ENCODE assay signal across 11 cellular contexts in genomic region chr2:133884739-133885381, GRCh38.
DNase-seq lines count a peak whose midpoint lies in the region; ATAC-seq, FAIRE-seq and TF ChIP-seq lines count a peak whose summit lies in the region.
"Had no signal": no experiment of that assay in that cellular context is flagged by ENCODE, and none has a peak within 500 bp of the region (broad histone marks: within the 10 kb centered on the region; RNA-seq: fewer than 3 reads in every experiment).

No MANE protein-coding gene starts in this region.

- no peak overlapping the region for H3K18ac ChIP-seq in H1 (ENCODE audit: extremely low read depth, low read length)

- no peak overlapping the region for H3K27ac Mint-ChIP-seq in MCF 10A (ENCODE audit: low read depth, unreplicated experiment)

- no peak overlapping the region for H4K5ac ChIP-seq in H1 (ENCODE audit: insufficient read length, low read depth, low read length)

- no peak overlapping the region for H2BK20ac ChIP-seq in H1 (ENCODE audit: low read length)

- no peaks in the 10 kb centered on the region for H3K36me3 Mint-ChIP-seq in MCF 10A (ENCODE audit: insufficient read depth, unreplicated experiment)

- H3K23ac ChIP-seq in H1 (ENCODE audit: insufficient read length) = no peak overlapping the region

- no peak for FAIRE-seq in H1 (lab: Jason Lieb, UNC)

- H3K79me2 ChIP-seq in H1 (ENCODE audit: control insufficient read depth in 1 of 2, insufficient read depth in 2 of 2, low read length in 2 of 2) = no peaks in the 10 kb centered on the region

- H3K27me3 ChIP-seq in breast epithelium (no peaks in the 10 kb centered on the region), H1 (replicated peaks in 1 of 4; ENCODE audit: control insufficient read depth in 3 of 4, extremely low read depth in 1 of 4, insufficient read depth in 3 of 4, low read length in 3 of 4) (no peaks in the 10 kb centered on the region)

- no peak overlapping the region for H3K56ac ChIP-seq in H1 (replicated peaks; ENCODE audit: insufficient read length, low read depth, low read length)

- WGBS in H1 (ENCODE audit: extremely low coverage in 1 of 2, insufficient coverage in 1 of 2, insufficient read length in 1 of 2, insufficient replicate concordance in 2 of 2, low coverage in 1 of 2, low lambda C conversion rate in 2 of 2, missing lambda C conversion rate in 1 of 2), 2 experiments = 87% methylated on average over 1 of the region's 2 CpGs; no CpG with 5 or more reads in 1 of the 2 experiments

- no peaks in the 10 kb centered on the region for H3K23me2 ChIP-seq in H1 (ENCODE audit: low read depth, low read length)

- H3K9me3 ChIP-seq in breast epithelium = no peaks in the 10 kb centered on the region
- H3K9me3 ChIP-seq in H1 (ENCODE audit: insufficient read depth in 2 of 2, low read depth in 1 of 2, low read length in 1 of 2) = no peaks in the 10 kb centered on the region
- H3K9me3 ChIP-seq: gastroesophageal sphincter had no signal

- TF ChIP-seq EP300 in H1 (IDR thresholded peaks at IDR 0.05; ENCODE audit: borderline replicate concordance in 1 of 2, low read depth in 2 of 2, low read length in 2 of 2) = no peak

- no peak overlapping the region for H4K91ac ChIP-seq in H1 (replicated peaks; ENCODE audit: insufficient read length, low read length)

- H3K4ac ChIP-seq in H1 (replicated peaks; ENCODE audit: insufficient read length, low read depth, low read length) = no peak overlapping the region

- H3K4me1 Mint-ChIP-seq in MCF 10A (ENCODE audit: insufficient read depth, unreplicated experiment) = peaks cover 7% of the 10 kb centered on the region

- no TSS peak for BruUV-seq in MCF 10A (replicated peaks; lab: Mats Ljungman, UMichigan)

- H4K20me1 ChIP-seq in H1 (replicated peaks in 1 of 2; ENCODE audit: control insufficient read depth in 1 of 2, insufficient read depth in 2 of 2, low read length in 2 of 2) = no peaks in the 10 kb centered on the region

- TF ChIP-seq POLR2A in breast epithelium (IDR thresholded peaks at IDR 0.05) (no peak), H1 (IDR thresholded peaks at IDR 0.05; ENCODE audit: control extremely low read depth in 1 of 2, low read depth in 2 of 2, low read length in 2 of 2) (no peak)

- POLR2A ChIA-PET in MCF 10A (lab: Yijun Ruan, JAX) = no interaction called here
- POLR2A ChIA-PET in H1 (lab: Charles Lee; ENCODE audit: partially characterized antibody) = no interaction called here

- no peak overlapping the region for H3K4me2 ChIP-seq in H1 (ENCODE audit: insufficient read depth in 1 of 2, low read depth in 2 of 2, low read length in 2 of 2)

- H3K27me3 Mint-ChIP-seq in MCF 10A (ENCODE audit: insufficient read depth, unreplicated experiment) = peaks cover 27% of the 10 kb centered on the region

- H3K36me3 ChIP-seq in breast epithelium = no peaks in the 10 kb centered on the region
- H3K36me3 ChIP-seq in H1 (ENCODE audit: control insufficient read depth in 2 of 4, insufficient read depth in 4 of 4, low read length in 3 of 4) = no peaks in the 10 kb centered on the region
- H3K36me3 ChIP-seq: gastroesophageal sphincter had no signal

- H3K9ac ChIP-seq in H1 (replicated peaks in 1 of 4; ENCODE audit: extremely low read depth in 1 of 4, low read depth in 3 of 4, low read length in 3 of 4) = no peak overlapping the region

- no peak overlapping the region for H3K14ac ChIP-seq in H1 (ENCODE audit: insufficient read length)

- no peak for ATAC-seq in HG03135 (IDR thresholded peaks at IDR 0.05; ENCODE audit: unreplicated experiment)
- ATAC-seq in GM18519 (IDR thresholded peaks at IDR 0.05; ENCODE audit: low FRiP score, unreplicated experiment) = no peak
- no peak for ATAC-seq in HG02938 (IDR thresholded peaks at IDR 0.05; ENCODE audit: unreplicated experiment)
- ATAC-seq: gastroesophageal sphincter had no signal

- TF ChIP-seq CTCF in MCF 10A (IDR thresholded peaks at IDR 0.05; ENCODE audit: unreplicated experiment) (peak; percentile 31), breast epithelium (IDR thresholded peaks at IDR 0.05) (no peak), H1 (IDR thresholded peaks at IDR 0.05; ENCODE audit: control extremely low read depth in 1 of 3, insufficient read depth in 1 of 3, low read depth in 1 of 3, low read length in 3 of 3) (peak in 2 of 3 experiments; percentile 10 to 16; a peak in 2 of 4 replicates)

- no peak overlapping the region for H3K27ac ChIP-seq in breast epithelium
- no peak overlapping the region for H3K27ac ChIP-seq in H1 (ENCODE audit: low read depth, low read length)
- H3K27ac ChIP-seq: gastroesophageal sphincter had no signal

- H2BK15ac ChIP-seq in H1 (ENCODE audit: low read length) = no peak overlapping the region

- no peak overlapping the region for H2AK5ac ChIP-seq in H1 (ENCODE audit: low read depth, low read length)

- H3K4me3 ChIP-seq in breast epithelium (no peak overlapping the region), H1 (ENCODE audit: extremely low read depth in 1 of 4, insufficient read depth in 2 of 4, low read depth in 3 of 4, low read length in 4 of 4) (no peak overlapping the region)
- H3K4me3 ChIP-seq: gastroesophageal sphincter had no signal

- no peaks in the 10 kb centered on the region for H3K79me1 ChIP-seq in H1 (ENCODE audit: low read depth, low read length)

- no peak overlapping the region for H2BK12ac ChIP-seq in H1 (ENCODE audit: low read depth, low read length)

- H2BK120ac ChIP-seq in H1 (replicated peaks; ENCODE audit: low read depth, low read length) = no peak overlapping the region

- H3K4me1 ChIP-seq in breast epithelium = peaks cover 6 to 7% of the 10 kb centered on the region in 2 donors
- peaks cover 0 to 3% (median 2%) of the 10 kb centered on the region in 4 experiments; a peak in 3 of 7 replicates for H3K4me1 ChIP-seq in H1 (replicated peaks in 1 of 4; ENCODE audit: control insufficient read depth in 3 of 4, insufficient read depth in 4 of 4, low read length in 3 of 4)

- DNase-seq in MCF 10A (ENCODE audit: unreplicated experiment) (peak; percentile 28), breast epithelium (ENCODE audit: low spot score in 2 of 2) (no peak), NAMALWA (ENCODE audit: low spot score) (peak; percentile 46), H1 (ENCODE audit: low read depth in 1 of 2, low spot score in 2 of 2) (peak in 1 of 2 experiments; percentile 30), stromal cell of bone marrow (ENCODE audit: low read depth) (peak; percentile 8)
- DNase-seq: activated CD4-positive, alpha-beta T cell treated with anti-CD3 and anti-CD28 coated beads for 48 hours; stimulated activated CD4-positive, alpha-beta T cell treated with anti-CD3 and anti-CD28 coated beads, Interleukin-12 subunit alpha, Interleukin-12 subunit beta, amount 100 ng/mL, for 4 hours had no signal

- H2BK5ac ChIP-seq in H1 (ENCODE audit: low read depth, low read length) = no peak overlapping the region

- H3K4me3 Mint-ChIP-seq in MCF 10A (ENCODE audit: unreplicated experiment) = no peak overlapping the region

- TF ChIP-seq RAD21 in H1 (IDR thresholded peaks at IDR 0.05 in 1 of 2, conservative IDR thresholded peaks at IDR 0.05 in 1 of 2; ENCODE audit: low read depth in 2 of 2, low read length in 2 of 2) = peak; percentile 45 to 48

- no peak overlapping the region for H2AFZ ChIP-seq in H1 (ENCODE audit: low read length)

- H3K9me3 Mint-ChIP-seq in MCF 10A (ENCODE audit: unreplicated experiment) = no peaks in the 10 kb centered on the region

- H4K8ac ChIP-seq in H1 (ENCODE audit: extremely low read depth, insufficient read depth, low read length) = no peak overlapping the region

- intact Hi-C loops in MCF 10A (cut with micrococcal nuclease) (loop anchor here (5.0 kb wide), 3 partner anchors 322 to 1012 kb away; no protein-coding TSS in a partner anchor), breast epithelium (cut with DNase I; ENCODE audit: low total_unique reads) (loop anchor here (10.0 kb wide), 3 partner anchors 240 to 540 kb away; no protein-coding TSS in a partner anchor)

- CTCF ChIA-PET in MCF 10A (lab: Yijun Ruan, JAX) (interaction anchor here (0.6 to 7.3 kb wide), 19 partner anchors 23 to 981 kb away, joined by 3 to 61 read pairs (median 4); no protein-coding TSS in a partner anchor), H1 (lab: Charles Lee; ENCODE audit: partially characterized antibody) (interaction anchor here (0.7 to 4.5 kb wide), 14 partner anchors 18 to 613 kb away, joined by 3 to 28 read pairs (median 5); no protein-coding TSS in a partner anchor)

TF ChIP-seq in H1, 55 proteins besides CTCF, POLR2A, EP300 and RAD21:
- no peak for TF ChIP-seq HDAC6 (IDR thresholded peaks at IDR 0.05; ENCODE audit: low read depth, low read length)
- TF ChIP-seq JUND (IDR thresholded peaks at IDR 0.05; ENCODE audit: low read length) = no peak
- TF ChIP-seq SIN3A (conservative IDR thresholded peaks at IDR 0.05 in 1 of 2, IDR thresholded peaks at IDR 0.05 in 1 of 2; ENCODE audit: low read depth in 1 of 2, low read length in 2 of 2) = no peak
- TF ChIP-seq TAF7 (optimal IDR thresholded peaks at IDR 0.05; ENCODE audit: borderline replicate concordance, low read depth, low read length) = no peak
- TF ChIP-seq SIX5 (IDR thresholded peaks at IDR 0.05; ENCODE audit: low read depth, low read length) = no peak
- no peak for TF ChIP-seq BACH1 (IDR thresholded peaks at IDR 0.05; ENCODE audit: low read length)
- TF ChIP-seq HDAC2 (IDR thresholded peaks at IDR 0.05; ENCODE audit: borderline replicate concordance in 1 of 2, low read depth in 2 of 2, low read length in 2 of 2) = no peak

Comparison
In these comparisons a context has a peak if more than half of its experiments do, and no peak if none do; other contexts are left out.
1. DNase-seq: peak in MCF 10A (single experiment), NAMALWA (single experiment) and stromal cell of bone marrow (single experiment); none in breast epithelium (0 of 2).
2. CTCF ChIP-seq: peak in MCF 10A (single experiment) and H1 (2 of 3); none in breast epithelium (0 of 3).